Comparison of ENCODE assay signal across 8 cellular contexts in genomic region chr1:148388260-148389026, GRCh38.
DNase-seq lines count a peak whose midpoint lies in the region; ATAC-seq and TF ChIP-seq lines count a peak whose summit lies in the region.

No MANE protein-coding gene starts in this region.

- peak; percentile 81 for ATAC-seq in GM21737 (IDR thresholded peaks at IDR 0.05; ENCODE audit: unreplicated experiment)
- no peak for ATAC-seq in GM18909 (IDR thresholded peaks at IDR 0.05; ENCODE audit: poor library complexity, unreplicated experiment)

- TF ChIP-seq CTCF in choroid plexus epithelial cell (conservative IDR thresholded peaks at IDR 0.05; ENCODE audit: low read depth, low read length), result no peak

- peak overlapping the region; percentile 69 for H3K4me3 ChIP-seq in choroid plexus epithelial cell (ENCODE audit: low read depth, low read length)

- peak; percentile 89 for DNase-seq in COLO668 (lab: John Stamatoyannopoulos, UW; ENCODE audit: unreplicated experiment)
- peak; percentile 59 for DNase-seq in NCI-H2171 treated with DMSO at 0.1 percent for 48 hours (lab: John Stamatoyannopoulos, UW)
- DNase-seq in activated CD4-positive, alpha-beta T cell treated with anti-CD3 and anti-CD28 coated beads for 48 hours, result peak; percentile 92
- DNase-seq in choroid plexus epithelial cell (ENCODE audit: low read depth), result peak; percentile 97
- peak; percentile 82 for DNase-seq in kidney glomerular epithelial cell (lab: John Stamatoyannopoulos, UW)
- DNase-seq in stimulated activated CD4-positive, alpha-beta T cell treated with anti-CD3 and anti-CD28 coated beads, Interleukin-15, amount 100 ng/mL, for 1 hour (ENCODE audit: low read depth in 1 of 2, low spot score in 1 of 2), result peak; percentile 70 to 74
